Comparison of ENCODE assay signal across 18 cellular contexts in the genomic region with DNA sequence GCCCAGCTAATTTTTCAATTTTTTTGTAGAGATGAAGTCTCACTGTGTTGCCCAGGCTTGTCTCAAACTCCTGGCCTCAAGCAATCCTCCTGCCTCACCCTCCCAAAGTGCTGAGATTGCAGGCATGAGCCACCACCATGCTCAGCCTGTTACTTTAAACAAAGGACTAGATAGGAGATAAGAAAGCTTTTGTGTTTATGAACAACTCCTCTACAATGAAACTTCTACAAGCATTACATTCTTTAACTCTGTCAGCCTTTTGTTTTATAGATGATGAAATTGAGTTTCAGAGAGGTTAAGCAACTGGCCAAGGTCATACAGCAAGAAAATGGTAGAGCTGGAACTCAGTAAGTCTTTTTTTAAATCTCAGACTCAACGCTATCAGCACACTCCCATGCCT. TPM values are rescaled to one million over a fixed set of nuclear protein-coding genes. Genes with fewer than 3 reads are reported as not detected.
DNase-seq lines count a peak whose midpoint lies in the region; ATAC-seq, FAIRE-seq and TF ChIP-seq lines count a peak whose summit lies in the region.
"Had no signal": no experiment of that assay in that cellular context is flagged by ENCODE, and none has a peak within 500 bp of the region (broad histone marks: within the 10 kb centered on the region; RNA-seq: fewer than 3 reads in every experiment).

No MANE protein-coding gene starts in this region.

- ATAC-seq in HG03469 (IDR thresholded peaks at IDR 0.05; ENCODE audit: unreplicated experiment) (no peak), gastrocnemius medialis (no peak)
- ATAC-seq: K562 had no signal

- FAIRE-seq in D721Med (lab: Jason Lieb, UNC) = peak; percentile 79
- FAIRE-seq: K562 had no signal

- H3K36me3 Mint-ChIP-seq in activated CD4-positive, alpha-beta memory T cell treated with anti-CD3 and anti-CD28 coated beads for 36 hours = no peaks in the 10 kb centered on the region
- no peaks in the 10 kb centered on the region for H3K36me3 Mint-ChIP-seq in activated CD4-positive, alpha-beta memory T cell treated with anti-CD3 and anti-CD28 coated beads, Interleukin-2, amount 10 ng/mL, durations not matched to agents 7 days and 5 days (ENCODE audit: low read depth)
- peaks cover 2% of the 10 kb centered on the region for H3K36me3 Mint-ChIP-seq in mesothelial cell of epicardium

- peak overlapping the region; percentile 26 for H3K27ac Mint-ChIP-seq in activated CD4-positive, alpha-beta memory T cell treated with anti-CD3 and anti-CD28 coated beads for 36 hours
- H3K27ac Mint-ChIP-seq in activated CD4-positive, alpha-beta memory T cell treated with anti-CD3 and anti-CD28 coated beads, Interleukin-2, amount 10 ng/mL, durations not matched to agents 7 days and 5 days = no peak overlapping the region
- H3K27ac Mint-ChIP-seq in mesothelial cell of epicardium = peak overlapping the region; percentile 12

- DNase-seq in activated CD4-positive, alpha-beta memory T cell treated with anti-CD3 and anti-CD28 coated beads for 36 hours = no peak
- DNase-seq in activated CD4-positive, alpha-beta memory T cell treated with anti-CD3 and anti-CD28 coated beads, Interleukin-2, amount 10 ng/mL, durations not matched to agents 7 days and 5 days = no peak
- DNase-seq in D721Med (ENCODE audit: insufficient read length, low spot score) (no peak), epithelial cell of prostate (ENCODE audit: low read depth, low spot score) (no peak), mesothelial cell of epicardium (ENCODE audit: low spot score in 2 of 2, unreplicated experiment in 2 of 2) (no peak), HuH-7.5 (ENCODE audit: low spot score) (no peak), gastrocnemius medialis (no peak)
- DNase-seq: BE2C; CD4-positive, alpha-beta T cell; HCEC 1CT; NCI-H1048; NCI-H1436 treated with DMSO at 0.1 percent for 48 hours; NCI-H2081; NCI-H510A treated with DMSO at 0.1 percent for 48 hours; PC-9 had no signal

- H3K27me3 Mint-ChIP-seq in activated CD4-positive, alpha-beta memory T cell treated with anti-CD3 and anti-CD28 coated beads for 36 hours = no peaks in the 10 kb centered on the region
- no peaks in the 10 kb centered on the region for H3K27me3 Mint-ChIP-seq in activated CD4-positive, alpha-beta memory T cell treated with anti-CD3 and anti-CD28 coated beads, Interleukin-2, amount 10 ng/mL, durations not matched to agents 7 days and 5 days
- H3K27me3 Mint-ChIP-seq in mesothelial cell of epicardium (ENCODE audit: low read depth) = no peaks in the 10 kb centered on the region
- H3K27me3 Mint-ChIP-seq: CD4-positive, alpha-beta T cell had no signal

- no peak for TF ChIP-seq CTCF in D721Med (IDR thresholded peaks at IDR 0.05; ENCODE audit: insufficient read depth, missing control alignments)
- TF ChIP-seq CTCF in mesothelial cell of epicardium (IDR thresholded peaks at IDR 0.05; ENCODE audit: unreplicated experiment) = no peak
- TF ChIP-seq CTCF in gastrocnemius medialis (IDR thresholded peaks at IDR 0.05 in 4 of 5, conservative IDR thresholded peaks at IDR 0.05 in 1 of 5) = no peak

- H3K4me3 Mint-ChIP-seq in activated CD4-positive, alpha-beta memory T cell treated with anti-CD3 and anti-CD28 coated beads for 36 hours = no peak overlapping the region
- no peak overlapping the region for H3K4me3 Mint-ChIP-seq in activated CD4-positive, alpha-beta memory T cell treated with anti-CD3 and anti-CD28 coated beads, Interleukin-2, amount 10 ng/mL, durations not matched to agents 7 days and 5 days
- H3K4me3 Mint-ChIP-seq in mesothelial cell of epicardium = no peak overlapping the region

- peaks cover 0 to 14% of the 10 kb centered on the region in 2 donors for H3K36me3 ChIP-seq in gastrocnemius medialis
- H3K36me3 ChIP-seq: BE2C had no signal

- H3K4me1 ChIP-seq in gastrocnemius medialis = no peaks in the 10 kb centered on the region
- H3K4me1 ChIP-seq: BE2C had no signal

- POLR2A ChIA-PET in activated CD4-positive, alpha-beta memory T cell treated with anti-CD3 and anti-CD28 coated beads for 36 hours (lab: Charles Lee) = no interaction called here
- POLR2A ChIA-PET in activated CD4-positive, alpha-beta memory T cell treated with anti-CD3 and anti-CD28 coated beads, Interleukin-2, amount 10 ng/mL, durations not matched to agents 7 days and 5 days (lab: Charles Lee) = interaction anchor here (1.4 kb wide), 1 partner anchor 9 kb away, joined by 3 read pairs; no protein-coding TSS in a partner anchor

- H3K4me3 ChIP-seq in gastrocnemius medialis = no peak overlapping the region
- H3K4me3 ChIP-seq: K562, PC-9 had no signal

- no peaks in the 10 kb centered on the region for H3K9me3 ChIP-seq in gastrocnemius medialis
- H3K9me3 ChIP-seq: BE2C had no signal

- peak overlapping the region; percentile 62 for H3K27ac ChIP-seq in epithelial cell of prostate
- peak overlapping the region in 1 of 4 donors; percentile 30 for H3K27ac ChIP-seq in gastrocnemius medialis
- H3K27ac ChIP-seq: 22Rv1 had no signal

- TF ChIP-seq POLR2A in gastrocnemius medialis (IDR thresholded peaks at IDR 0.05) = no peak

- in situ Hi-C loops in gastrocnemius medialis (cut with MboI; ENCODE audit: low sequenced_read_pairs in 4 of 4) = no loop called here

- no peaks in the 10 kb centered on the region for H3K27me3 ChIP-seq in gastrocnemius medialis
- H3K27me3 ChIP-seq: BE2C had no signal

- CTCF ChIA-PET in activated CD4-positive, alpha-beta memory T cell treated with anti-CD3 and anti-CD28 coated beads for 36 hours (lab: Charles Lee) = interaction anchor here (1.0 kb wide), 1 partner anchor 65 kb away, joined by 3 read pairs; the partner anchor contains the start of gene MALT1
- CTCF ChIA-PET in activated CD4-positive, alpha-beta memory T cell treated with anti-CD3 and anti-CD28 coated beads, Interleukin-2, amount 10 ng/mL, durations not matched to agents 7 days and 5 days (lab: Charles Lee) = no interaction called here

- H3K4me1 Mint-ChIP-seq in activated CD4-positive, alpha-beta memory T cell treated with anti-CD3 and anti-CD28 coated beads for 36 hours (ENCODE audit: low read depth) = peaks cover 60% of the 10 kb centered on the region
- H3K4me1 Mint-ChIP-seq in activated CD4-positive, alpha-beta memory T cell treated with anti-CD3 and anti-CD28 coated beads, Interleukin-2, amount 10 ng/mL, durations not matched to agents 7 days and 5 days = peaks cover 27% of the 10 kb centered on the region
- H3K4me1 Mint-ChIP-seq in mesothelial cell of epicardium = peaks cover 41% of the 10 kb centered on the region

- H3K9me3 Mint-ChIP-seq in activated CD4-positive, alpha-beta memory T cell treated with anti-CD3 and anti-CD28 coated beads for 36 hours = no peaks in the 10 kb centered on the region
- H3K9me3 Mint-ChIP-seq in activated CD4-positive, alpha-beta memory T cell treated with anti-CD3 and anti-CD28 coated beads, Interleukin-2, amount 10 ng/mL, durations not matched to agents 7 days and 5 days = no peaks in the 10 kb centered on the region
- no peaks in the 10 kb centered on the region for H3K9me3 Mint-ChIP-seq in mesothelial cell of epicardium
- H3K9me3 Mint-ChIP-seq: CD4-positive, alpha-beta T cell had no signal

- intact Hi-C loops in activated CD4-positive, alpha-beta memory T cell treated with anti-CD3 and anti-CD28 coated beads for 36 hours (cut with micrococcal nuclease) = no loop called here
- intact Hi-C loops in gastrocnemius medialis (cut with DNase I; ENCODE audit: low total_unique reads) = no loop called here

RNA-seq across cellular contexts. Expression of gene ALPK2, which starts 22.7 kb away (rescaled TPM):
- 1 to 10 TPM; 3.4 to 3.6 TPM for total RNA-seq in activated CD4-positive, alpha-beta memory T cell treated with anti-CD3 and anti-CD28 coated beads for 36 hours
- under 1 TPM; 0.18 TPM for total RNA-seq in activated CD4-positive, alpha-beta memory T cell treated with anti-CD3 and anti-CD28 coated beads, Interleukin-2, amount 10 ng/mL, durations not matched to agents 7 days and 5 days
- total RNA-seq in mesothelial cell of epicardium (5.6 to 6.4 TPM (median 5.8 TPM) in 3 replicates), gastrocnemius medialis (10 to 100 TPM; 46.6 to 81.5 (median 58.4) TPM)
- total RNA-seq: K562 had no signal
